12 cellular contexts compared by ENCODE assay signal in genomic region chr20:49786671-49787370, GRCh38. TPM values are rescaled to one million over a fixed set of nuclear protein-coding genes. Genes with fewer than 3 reads are reported as not detected.
DNase-seq lines count a peak whose midpoint lies in the region; ATAC-seq, FAIRE-seq and TF ChIP-seq lines count a peak whose summit lies in the region.
"Had no signal": no experiment of that assay in that cellular context is flagged by ENCODE, and none has a peak within 500 bp of the region (broad histone marks: within the 10 kb centered on the region; RNA-seq: fewer than 3 reads in every experiment).

No MANE protein-coding gene starts in this region.

- intact Hi-C loops in HCT116 (cut with micrococcal nuclease) (loop anchor here (1.0 to 5.0 kb wide), 2 partner anchors 75 to 176 kb away; partner anchors contain the start of gene B4GALT5), activated B cell treated with CpG ODN at 0.5 μM for 24 hours (cut with micrococcal nuclease) (loop anchor here (1.0 to 5.0 kb wide), 3 partner anchors 13 to 74 kb away; partner anchors contain the start of gene B4GALT5)

- peak overlapping the region; percentile 95 for H3K27ac Mint-ChIP-seq in activated B cell treated with CpG ODN at 0.5 μM for 24 hours

- H4K20me1 ChIP-seq in HCT116 (ENCODE audit: insufficient read depth) (no peaks in the 10 kb centered on the region), keratinocyte (ENCODE audit: control insufficient read depth, extremely low read depth, insufficient read depth, low read length) (no peaks in the 10 kb centered on the region)

- no peak for TF ChIP-seq POLR2A in HCT116 (IDR thresholded peaks at IDR 0.05; ENCODE audit: borderline replicate concordance, extremely low read depth, insufficient read depth, insufficient read length)

- no peaks in the 10 kb centered on the region for H3K79me2 ChIP-seq in HCT116 (ENCODE audit: insufficient read depth, low read length)
- H3K79me2 ChIP-seq in keratinocyte (ENCODE audit: control insufficient read depth, insufficient read depth, low read length), result no peaks in the 10 kb centered on the region

- no peak overlapping the region for H3K4me2 ChIP-seq in HCT116 (ENCODE audit: low read length)
- no peak overlapping the region for H3K4me2 ChIP-seq in keratinocyte (ENCODE audit: control insufficient read depth, extremely low read depth, insufficient read depth, low read depth, low read length)

- H3K9me1 ChIP-seq in keratinocyte (ENCODE audit: control insufficient read depth, extremely low read depth, insufficient read depth, low read length), result no peaks in the 10 kb centered on the region

- TF ChIP-seq CTCF in AG04449 (IDR thresholded peaks at IDR 0.05; ENCODE audit: insufficient read depth, low read length, missing control alignments), result peak; percentile 16
- TF ChIP-seq CTCF in HCT116 (IDR thresholded peaks at IDR 0.05 in 2 of 3, conservative IDR thresholded peaks at IDR 0.05 in 1 of 3; ENCODE audit: borderline replicate concordance in 1 of 3, insufficient read depth in 1 of 3, low read depth in 2 of 3, low read length in 2 of 3), result peak; percentile 34 to 39 (median 36); a peak in 5 of 6 replicates
- TF ChIP-seq CTCF in activated B cell treated with CpG ODN at 0.5 μM for 24 hours (IDR thresholded peaks at IDR 0.05), result no peak
- peak in 2 of 3 experiments; percentile 19 to 28 for TF ChIP-seq CTCF in keratinocyte (optimal IDR thresholded peaks at IDR 0.05 in 1 of 3, IDR thresholded peaks at IDR 0.05 in 1 of 3, conservative IDR thresholded peaks at IDR 0.05 in 1 of 3; ENCODE audit: extremely low read depth in 1 of 3, insufficient read depth in 2 of 3, low read length in 3 of 3)

- peaks cover 67% of the 10 kb centered on the region for H3K4me1 Mint-ChIP-seq in activated B cell treated with CpG ODN at 0.5 μM for 24 hours

- peak; percentile 75 for ATAC-seq in HCT116
- ATAC-seq in activated B cell treated with CpG ODN at 0.5 μM for 24 hours (ENCODE audit: low read depth), result no peak
- no peak for ATAC-seq in HG02938 (IDR thresholded peaks at IDR 0.05; ENCODE audit: unreplicated experiment)

- no peaks in the 10 kb centered on the region for H3K27me3 ChIP-seq in HCT116 (ENCODE audit: insufficient read depth, low read length)
- no peaks in the 10 kb centered on the region for H3K27me3 ChIP-seq in keratinocyte (ENCODE audit: control insufficient read depth, extremely low read depth, insufficient read depth, low read length)

- H3K9me2 ChIP-seq in HCT116 (ENCODE audit: insufficient read depth), result no peaks in the 10 kb centered on the region

- CTCF ChIA-PET in AG04449 (lab: Yijun Ruan, JAX) (interaction anchor here (1.0 to 1.8 kb wide), 8 partner anchors 11 to 245 kb away, joined by 3 to 14 read pairs (median 4); no protein-coding TSS in a partner anchor), HCT116 (lab: Charles Lee) (interaction anchor here (0.7 to 2.0 kb wide), 2 partner anchors 176 to 178 kb away, joined by 3 to 7 read pairs; no protein-coding TSS in a partner anchor), activated B cell treated with CpG ODN at 0.5 μM for 24 hours (lab: Charles Lee) (interaction anchor here (0.8 to 1.5 kb wide), 2 partner anchors 26 to 35 kb away, joined by 3 to 8 read pairs; partner anchors contain the start of gene SLC9A8)

- peak overlapping the region; percentile 98 for H2AFZ ChIP-seq in HCT116 (ENCODE audit: low read depth, low read length, poor library complexity, severe bottlenecking)
- H2AFZ ChIP-seq in keratinocyte (ENCODE audit: control insufficient read depth, low read length), result no peak overlapping the region

- no peaks in the 10 kb centered on the region for H3K27me3 Mint-ChIP-seq in activated B cell treated with CpG ODN at 0.5 μM for 24 hours

- H3K4me3 ChIP-seq in AG04449 (ENCODE audit: low read depth, low read length) (no peak overlapping the region), HCT116 (replicated peaks in 1 of 2; ENCODE audit: low read depth in 1 of 2, low read length in 2 of 2) (no peak overlapping the region), keratinocyte (ENCODE audit: control insufficient read depth in 2 of 3, extremely low read depth in 1 of 3, insufficient read depth in 2 of 3, low read depth in 1 of 3, low read length in 3 of 3) (no peak overlapping the region)
- H3K4me3 ChIP-seq: SK-N-MC had no signal

- peak overlapping the region; percentile 78 for H3K4me3 Mint-ChIP-seq in activated B cell treated with CpG ODN at 0.5 μM for 24 hours

- no peaks in the 10 kb centered on the region for H3K36me3 Mint-ChIP-seq in activated B cell treated with CpG ODN at 0.5 μM for 24 hours (ENCODE audit: low read depth)

- DNase-seq in AG04449 (ENCODE audit: low read depth, low spot score), result no peak
- DNase-seq in HCT116 (ENCODE audit: low read depth, low spot score), result no peak
- no peak for DNase-seq in activated B cell treated with CpG ODN at 0.5 μM for 24 hours
- no peak for DNase-seq in keratinocyte (ENCODE audit: low read depth, low spot score)
- DNase-seq in HPDE6-E6E7 (ENCODE audit: extremely low spot score), result no peak
- no peak for DNase-seq in anterior cingulate cortex (lab: John Stamatoyannopoulos, UW)
- DNase-seq in NCI-H1092 (lab: John Stamatoyannopoulos, UW), result no peak
- DNase-seq: NCI-H2081 treated with DMSO at 0.1 percent for 48 hours had no signal

- H3K9me3 Mint-ChIP-seq in activated B cell treated with CpG ODN at 0.5 μM for 24 hours, result no peaks in the 10 kb centered on the region

- BruUV-seq in HCT116 (replicated peaks; lab: Mats Ljungman, UMichigan), result no TSS peak

- H3K9me3 ChIP-seq in HCT116 (ENCODE audit: control insufficient read depth in 1 of 2, insufficient read depth in 1 of 2, low read depth in 1 of 2, low read length in 2 of 2) (no peaks in the 10 kb centered on the region), keratinocyte (ENCODE audit: control insufficient read depth, low read depth, low read length) (no peaks in the 10 kb centered on the region)

- H3K4me1 ChIP-seq in HCT116 (ENCODE audit: control insufficient read depth in 1 of 2, insufficient read depth in 2 of 2, low read length in 2 of 2) (peaks cover 0 to 14% of the 10 kb centered on the region in 2 experiments; a peak in 3 of 4 replicates), keratinocyte (ENCODE audit: control insufficient read depth, extremely low read depth, insufficient read depth, low read length) (no peaks in the 10 kb centered on the region)

- TF ChIP-seq RAD21 in HCT116 (IDR thresholded peaks at IDR 0.05; ENCODE audit: low read depth), result peak; percentile 64

- H3K27ac ChIP-seq in HCT116 (ENCODE audit: low read depth, low read length) (no peak overlapping the region), keratinocyte (ENCODE audit: control insufficient read depth, insufficient read depth, low read length) (no peak overlapping the region)
- H3K27ac ChIP-seq: SK-N-MC had no signal

- no peaks in the 10 kb centered on the region for H3K36me3 ChIP-seq in HCT116 (ENCODE audit: control insufficient read depth in 1 of 2, insufficient read depth in 2 of 2, low read length in 2 of 2)
- H3K36me3 ChIP-seq in keratinocyte (ENCODE audit: control insufficient read depth in 2 of 2, extremely low read depth in 1 of 2, insufficient read depth in 2 of 2, low read length in 2 of 2), result no peaks in the 10 kb centered on the region

- RAD21 ChIA-PET in HCT116 (lab: Charles Lee; ENCODE audit: low non-redundant PET in 1 of 2, low total read pairs in 2 of 2, uncharacterized antibody in 2 of 2, unreplicated experiment in 2 of 2), result no interaction called here

- POLR2A ChIA-PET in AG04449 (lab: Yijun Ruan, JAX) (no interaction called here), HCT116 (lab: Charles Lee) (no interaction called here), activated B cell treated with CpG ODN at 0.5 μM for 24 hours (lab: Charles Lee) (interaction anchor here (0.5 to 3.0 kb wide), 12 partner anchors 8 to 501 kb away, joined by 3 to 51 read pairs (median 6); partner anchors contain the start of genes B4GALT5 and SLC9A8)

- FAIRE-seq in keratinocyte (lab: Jason Lieb, UNC), result no peak
- FAIRE-seq: bronchial epithelial cell, H54 had no signal

- no peak overlapping the region for H3K9ac ChIP-seq in HCT116 (ENCODE audit: low read length)
- no peak overlapping the region for H3K9ac ChIP-seq in keratinocyte (ENCODE audit: control insufficient read depth, extremely low read depth, insufficient read depth, low read length)

- dilution Hi-C loops in keratinocyte (cut with MboI; ENCODE audit: extremely low pct_ligation_motif_present, low sequenced_read_pairs), result no loop called here

TF ChIP-seq in HCT116, 20 proteins besides CTCF, POLR2A, EP300 and RAD21 (continues in another document):
- TF ChIP-seq POLR2AphosphoS5 (IDR thresholded peaks at IDR 0.05; ENCODE audit: low read depth, low read length) (no peak), EZH2 (IDR thresholded peaks at IDR 0.05) (no peak), SRF (IDR thresholded peaks at IDR 0.05; ENCODE audit: low read depth) (no peak), ATF3 (IDR thresholded peaks at IDR 0.05) (no peak), TCF7L2 (IDR thresholded peaks at IDR 0.05; ENCODE audit: borderline replicate concordance, extremely low read depth, insufficient read depth, insufficient read length) (no peak)

RNA-seq across cellular contexts. Expression of gene SLC9A8, which starts 25.8 kb away (rescaled TPM):
- total RNA-seq in HCT116 (2021; ENCODE audit: unreplicated experiment), result 6.7 TPM
- polyA plus RNA-seq in HCT116 (2012), result 6.0 and 6.6 TPM in 2 replicates
- total RNA-seq in activated B cell treated with CpG ODN at 0.5 μM for 24 hours, result 49.2 and 65.7 TPM in 2 replicates
- 1.2 to 1.9 TPM (median 1.9 TPM) in 3 replicates for polyA plus RNA-seq in keratinocyte
- polyA plus RNA-seq in keratinocyte (2011; ENCODE audit: low read depth), result 1.3 TPM
- 0.92 and 1.1 TPM in 2 replicates for polyA plus RNA-seq in keratinocyte (2011; cell fraction: cytosol; rRNA removed)
- polyA plus RNA-seq in keratinocyte (2011; cell fraction: nucleus; rRNA removed), result 7.1 and 9.1 TPM in 2 replicates
- 1.8 and 3.0 TPM in 2 replicates for polyA plus RNA-seq in keratinocyte (2012; ENCODE audit: low replicate concordance)
- 1.6 to 9.7 TPM (median 8.5 TPM) in 3 replicates for polyA minus RNA-seq in keratinocyte
- polyA minus RNA-seq in keratinocyte (2011; cell fraction: cytosol; rRNA and poly(A)+ RNA removed), result 0.96 TPM
- 5.6 and 7.4 TPM in 2 replicates for polyA minus RNA-seq in keratinocyte (2011; cell fraction: nucleus; rRNA and poly(A)+ RNA removed)
